Comparison of ENCODE assay signal across 16 cellular contexts in genomic region chr1:88009916-88010315, GRCh38.
"Had no signal": no experiment of that assay in that cellular context is flagged by ENCODE, and none has a peak within 500 bp of the region (broad histone marks: within the 10 kb centered on the region; RNA-seq: fewer than 3 reads in every experiment).

No MANE protein-coding gene starts in this region.

- H3K4me3 Mint-ChIP-seq: activated naive CD4-positive, alpha-beta T cell treated with anti-CD3 and anti-CD28 coated beads for 36 hours; activated naive CD8-positive, alpha-beta T cell treated with anti-CD3 and anti-CD28 coated beads, Interleukin-2, amount 50 U/mL, for 24 hours; nephron had no signal

- H3K9me3 Mint-ChIP-seq: activated naive CD4-positive, alpha-beta T cell treated with anti-CD3 and anti-CD28 coated beads for 36 hours; activated naive CD8-positive, alpha-beta T cell treated with anti-CD3 and anti-CD28 coated beads, Interleukin-2, amount 50 U/mL, for 24 hours; activated T-helper 2 cell treated with anti-CD3 and anti-CD28 coated beads, Interferon-gamma antibody, Interleukin-2, Interleukin-4, amounts not matched to agents 10 μg/mL and 5 μg/mL and 100 μg/mL, durations not matched to agents 14 hours and 24 hours and 36 hours; nephron had no signal

- H3K27me3 Mint-ChIP-seq: activated naive CD8-positive, alpha-beta T cell treated with anti-CD3 and anti-CD28 coated beads, Interleukin-2, amount 50 U/mL, for 24 hours had no signal

- H3K4me1 Mint-ChIP-seq: activated naive CD8-positive, alpha-beta T cell treated with anti-CD3 and anti-CD28 coated beads, Interleukin-2, amount 50 U/mL, for 24 hours; nephron had no signal

- DNase-seq: activated CD4-positive, alpha-beta T cell treated with anti-CD3 and anti-CD28 coated beads, Interleukin-2, amount 50 U/mL, for 4 hours; activated CD4-positive, CD25-positive, alpha-beta regulatory T cell treated with anti-CD3 and anti-CD28 coated beads, Interleukin-2, amount 50 U/mL, for 72 hours; activated naive CD4-positive, alpha-beta T cell treated with anti-CD3 and anti-CD28 coated beads for 36 hours; activated naive CD8-positive, alpha-beta T cell treated with anti-CD3 and anti-CD28 coated beads, Interleukin-2, amount 50 U/mL, for 24 hours; activated T-cell treated with anti-CD3 and anti-CD28 coated beads for 4 hours; esophagus squamous epithelium; glutamatergic neuron; kidney glomerular epithelial cell; left ventricle myocardium superior; mesenchymal stem cell; stimulated activated CD4-positive, alpha-beta T cell treated with anti-CD3 and anti-CD28 coated beads, Interleukin-1b, Interleukin-23, amount 100 ng/mL, for 48 hours had no signal

- H3K27ac Mint-ChIP-seq: activated naive CD4-positive, alpha-beta T cell treated with anti-CD3 and anti-CD28 coated beads for 36 hours; activated naive CD8-positive, alpha-beta T cell treated with anti-CD3 and anti-CD28 coated beads, Interleukin-2, amount 50 U/mL, for 24 hours; activated T-helper 2 cell treated with anti-CD3 and anti-CD28 coated beads, Interferon-gamma antibody, Interleukin-2, Interleukin-4, amounts not matched to agents 10 μg/mL and 5 μg/mL and 100 μg/mL, durations not matched to agents 14 hours and 24 hours and 36 hours; nephron had no signal

- H3K4me3 ChIP-seq: ascending aorta, cardiac muscle cell, esophagus squamous epithelium, thoracic aorta had no signal
